In the genomic region with DNA sequence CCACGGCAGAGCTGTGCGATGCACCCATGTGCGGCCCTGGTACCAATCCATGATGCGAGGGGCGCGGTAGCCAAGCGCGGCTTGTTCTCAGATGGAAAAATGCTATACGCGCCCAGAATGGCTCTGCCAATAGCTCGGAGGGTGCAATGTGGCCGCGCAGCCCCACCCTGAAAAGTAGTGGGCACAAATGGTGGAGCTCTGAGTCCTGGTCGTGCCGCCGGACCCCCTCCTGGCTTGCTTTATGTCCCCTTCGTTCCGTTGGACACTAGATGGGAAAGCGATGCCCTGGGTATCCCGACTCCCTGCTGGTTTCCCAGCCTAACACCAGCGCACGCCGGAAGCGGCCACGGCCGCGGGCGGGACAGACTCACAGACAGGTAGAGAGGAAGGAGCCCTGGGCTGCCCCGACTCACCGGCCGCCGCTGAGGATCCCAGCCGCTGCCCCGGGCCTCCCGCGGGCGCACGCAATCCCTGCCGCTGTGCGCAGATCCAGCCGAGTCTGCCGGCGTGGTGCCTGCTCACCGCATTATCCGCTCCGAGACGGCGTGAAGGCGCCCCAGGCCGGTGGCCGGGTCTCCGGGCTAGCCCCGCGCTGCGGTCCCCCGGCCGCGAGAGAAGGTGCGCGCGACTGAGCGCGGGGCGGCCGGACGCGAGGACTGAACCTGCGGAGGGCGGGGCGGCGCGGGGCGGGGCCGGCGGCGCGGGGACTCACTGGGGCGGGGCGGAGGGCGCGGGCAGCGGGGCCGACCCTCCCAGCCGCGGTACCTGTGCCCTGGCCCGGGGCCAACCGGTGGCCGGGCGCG, we compare ENCODE assay signal across 8 cellular contexts. TPM values are rescaled to one million over a fixed set of nuclear protein-coding genes. Genes with fewer than 3 reads are reported as not detected.
A peak's percentile ranks its signal among the peaks of the same experiment; 100 is the strongest.
DNase-seq lines count a peak whose midpoint lies in the region; ATAC-seq and TF ChIP-seq lines count a peak whose summit lies in the region.

Gene CDC42EP3, minus strand, starts transcription at position 630 of the 803 bp plus-strand sequence. CDS start 25,055 bp downstream, outside the sequence.

- peaks cover 19% of the 10 kb centered on the region for H3K36me3 Mint-ChIP-seq in CD4-positive, alpha-beta T cell (ENCODE audit: low read depth)

- no peaks in the 10 kb centered on the region for H3K27me3 ChIP-seq in CD4-positive, alpha-beta T cell (ENCODE audit: control insufficient read depth, insufficient read depth, low read length)
- H3K27me3 ChIP-seq in parathyroid adenoma (ENCODE audit: control insufficient read depth, insufficient read depth, low read length): no peaks in the 10 kb centered on the region

- H3K4me2 ChIP-seq in parathyroid adenoma (ENCODE audit: low read length): peak within 1 kb of the TSS; percentile 97

- peaks cover 12% of the 10 kb centered on the region for H3K79me2 ChIP-seq in parathyroid adenoma

- H3K9me3 ChIP-seq in CD4-positive, alpha-beta T cell (ENCODE audit: control insufficient read depth, low read length): no peaks in the 10 kb centered on the region
- no peaks in the 10 kb centered on the region for H3K9me3 ChIP-seq in parathyroid adenoma (ENCODE audit: control insufficient read depth, low read length)

- H3K4me1 ChIP-seq in parathyroid adenoma (no peaks in the 10 kb centered on the region), urinary bladder (ENCODE audit: insufficient read depth) (no peaks in the 10 kb centered on the region)

- H3K27me3 Mint-ChIP-seq in CD4-positive, alpha-beta T cell: no peaks in the 10 kb centered on the region

- TF ChIP-seq CTCF in CD4-positive, alpha-beta T cell (IDR thresholded peaks at IDR 0.05): no peak
- no peak for TF ChIP-seq CTCF in parathyroid adenoma (IDR thresholded peaks at IDR 0.05)

- H3K9ac ChIP-seq in parathyroid adenoma: peak within 1 kb of the TSS; percentile 68

- H3K9me3 Mint-ChIP-seq in CD4-positive, alpha-beta T cell: no peaks in the 10 kb centered on the region

- H3K36me3 ChIP-seq in parathyroid adenoma (ENCODE audit: control insufficient read depth, insufficient read depth, low read length) (no peaks in the 10 kb centered on the region), urinary bladder (ENCODE audit: insufficient read depth) (no peaks in the 10 kb centered on the region)

- peak within 1 kb of the TSS; percentile 93 for H3K4me3 ChIP-seq in parathyroid adenoma (ENCODE audit: low read depth, low read length)
- H3K4me3 ChIP-seq in urinary bladder (ENCODE audit: low read depth, low read length): peak within 1 kb of the TSS; percentile 85

- POLR2A ChIA-PET in CD4-positive, alpha-beta T cell (lab: Charles Lee): interaction anchor here (0.6 to 4.8 kb wide), 30 partner anchors 8 to 257 kb away, joined by 3 to 51 read pairs (median 4); no protein-coding TSS in a partner anchor

- peak within 1 kb of the TSS; percentile 97 for H3K4me3 Mint-ChIP-seq in CD4-positive, alpha-beta T cell

- peak within 1 kb of the TSS; percentile 86 for H3K27ac Mint-ChIP-seq in CD4-positive, alpha-beta T cell

- peak; percentile 43 to 75 (median 59) for DNase-seq in CD4-positive, alpha-beta T cell
- peak; percentile 59 for DNase-seq in activated gamma-delta T cell treated with anti-CD3 and anti-CD28 coated beads, Interleukin-2, amount 50 U/mL, for 16 hours (ENCODE audit: low read depth)
- DNase-seq in glomerular endothelial cell (ENCODE audit: extremely low read depth, low read depth, low spot score): no peak

- peaks cover 65% of the 10 kb centered on the region for H3K4me1 Mint-ChIP-seq in CD4-positive, alpha-beta T cell (ENCODE audit: low read depth)

- TF ChIP-seq POLR2A in Raji (IDR thresholded peaks at IDR 0.05; ENCODE audit: insufficient read depth, low read depth, low read length): peak; percentile 81

- CTCF ChIA-PET in CD4-positive, alpha-beta T cell (lab: Charles Lee): interaction anchor here (0.9 to 1.1 kb wide), 4 partner anchors 85 to 276 kb away, joined by 3 to 4 read pairs (median 4); no protein-coding TSS in a partner anchor

- peak within 1 kb of the TSS; percentile 73 for H3K27ac ChIP-seq in CD4-positive, alpha-beta T cell (ENCODE audit: low read depth, low read length)
- H3K27ac ChIP-seq in parathyroid adenoma (peak within 1 kb of the TSS; percentile 84), urinary bladder (ENCODE audit: low read depth) (peak within 1 kb of the TSS; percentile 78)

- intact Hi-C loops in CD4-positive, alpha-beta T cell (cut with DNase I, micrococcal nuclease): loop anchor here (1.0 to 10.0 kb wide), 7 partner anchors 14 to 704 kb away; partner anchors contain the start of genes ATL2 (in 1 of the 2) and EIF2AK2 (in 1 of the 2)

- peak; percentile 64 for ATAC-seq in CD4-positive, alpha-beta T cell (ENCODE audit: poor library complexity)
- ATAC-seq in GM19397 (IDR thresholded peaks at IDR 0.05; ENCODE audit: unreplicated experiment): peak; percentile 60
- peak; percentile 43 for ATAC-seq in HG03571 (IDR thresholded peaks at IDR 0.05; ENCODE audit: unreplicated experiment)

- peak within 1 kb of the TSS; percentile 97 for H2AFZ ChIP-seq in parathyroid adenoma

- under 1% methylated on average over 90 of the region's 90 CpGs for WGBS in urinary bladder

RNA-seq across cellular contexts. Expression of gene CDC42EP3, which starts in this region (rescaled TPM):
- total RNA-seq in CD4-positive, alpha-beta T cell: 10 to 100 TPM; 20.6 to 24.1 TPM
- 109 and 126 TPM in 2 replicates for total RNA-seq in glomerular endothelial cell
- total RNA-seq in urinary bladder: 34.3 TPM
- polyA plus RNA-seq in urinary bladder: 94.1 TPM
